19 cellular contexts compared by ENCODE assay signal in the genomic region with DNA sequence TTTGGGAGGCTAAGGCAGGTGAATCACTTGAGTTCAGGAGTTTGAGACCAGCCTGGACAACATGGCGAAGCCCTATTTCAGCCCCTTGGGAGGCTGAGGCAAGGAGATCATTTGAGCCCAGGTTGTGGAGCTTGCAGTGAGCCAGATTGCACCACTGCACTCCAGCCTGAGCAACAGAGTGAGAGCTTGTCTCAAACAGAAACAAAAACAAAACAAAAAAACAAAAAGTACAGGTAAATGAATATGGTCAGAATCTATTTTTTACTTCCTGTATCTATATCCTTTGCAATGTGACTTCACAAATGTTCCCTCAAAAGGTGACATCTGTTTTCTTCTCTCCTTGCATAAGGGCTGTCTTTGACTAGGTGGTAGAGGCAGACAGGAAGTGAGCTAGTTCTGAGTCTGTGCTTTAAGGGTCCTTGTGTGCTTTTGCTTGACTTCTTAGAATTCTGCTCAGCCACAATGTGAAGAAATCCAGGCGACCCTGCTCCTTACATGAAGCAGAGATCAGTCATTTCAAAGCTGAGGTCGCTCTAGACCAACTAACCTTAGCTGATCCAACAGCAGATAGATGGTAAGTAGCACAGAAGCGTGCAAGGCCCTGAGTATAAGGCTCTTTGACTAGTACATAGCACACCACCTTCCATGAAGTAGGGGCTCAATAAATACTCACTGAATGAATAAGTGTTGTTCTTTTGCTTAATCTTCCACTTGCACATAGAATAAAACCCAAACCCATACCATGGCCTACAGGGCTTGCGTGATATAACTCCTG.
DNase-seq lines count a peak whose midpoint lies in the region; ATAC-seq, FAIRE-seq and TF ChIP-seq lines count a peak whose summit lies in the region.
"Had no signal": no experiment of that assay in that cellular context is flagged by ENCODE, and none has a peak within 500 bp of the region (broad histone marks: within the 10 kb centered on the region; RNA-seq: fewer than 3 reads in every experiment).

No MANE protein-coding gene starts in this region.

- H3K36me3 ChIP-seq in H1 (ENCODE audit: control insufficient read depth in 2 of 4, insufficient read depth in 4 of 4, low read length in 3 of 4), result no peaks in the 10 kb centered on the region

- peaks cover 5 to 11% of the 10 kb centered on the region in 2 donors for H3K9me3 Mint-ChIP-seq in activated naive CD4-positive, alpha-beta T cell treated with anti-CD3 and anti-CD28 coated beads, Interleukin-2, amount 50 U/mL, for 72 hours

- no peaks in the 10 kb centered on the region for H4K20me1 ChIP-seq in H1 (replicated peaks in 1 of 2; ENCODE audit: control insufficient read depth in 1 of 2, insufficient read depth in 2 of 2, low read length in 2 of 2)

- no peak overlapping the region for H2BK15ac ChIP-seq in H1 (ENCODE audit: low read length)

- CTCF ChIA-PET in H1 (lab: Charles Lee; ENCODE audit: partially characterized antibody), result interaction anchor here (0.6 to 0.9 kb wide), 3 partner anchors 68 to 305 kb away, joined by 3 read pairs; no protein-coding TSS in a partner anchor

- no peak overlapping the region; the same call in 1 of the 2 replicates for H2AFZ ChIP-seq in H1 (ENCODE audit: low read length)

- H2BK5ac ChIP-seq in H1 (ENCODE audit: low read depth, low read length), result no peak overlapping the region

- no peak overlapping the region for H2AK5ac ChIP-seq in H1 (ENCODE audit: low read depth, low read length)

- no peaks in the 10 kb centered on the region for H3K4me1 ChIP-seq in H1 (replicated peaks in 1 of 4; ENCODE audit: control insufficient read depth in 3 of 4, insufficient read depth in 4 of 4, low read length in 3 of 4)

- no peak overlapping the region for H3K9ac ChIP-seq in H1 (replicated peaks in 1 of 4; ENCODE audit: extremely low read depth in 1 of 4, low read depth in 3 of 4, low read length in 3 of 4)

- H3K9me3 ChIP-seq in H1 (ENCODE audit: insufficient read depth in 2 of 2, low read depth in 1 of 2, low read length in 1 of 2), result no peaks in the 10 kb centered on the region

- no peaks in the 10 kb centered on the region for H3K79me1 ChIP-seq in H1 (ENCODE audit: low read depth, low read length)

- no peak overlapping the region for H4K5ac ChIP-seq in H1 (ENCODE audit: insufficient read length, low read depth, low read length)

- H3K23ac ChIP-seq in H1 (ENCODE audit: insufficient read length), result no peak overlapping the region

- no peak for TF ChIP-seq POLR2A in H1 (IDR thresholded peaks at IDR 0.05; ENCODE audit: control extremely low read depth in 1 of 2, low read depth in 2 of 2, low read length in 2 of 2)

- H3K27ac ChIP-seq in H1 (ENCODE audit: low read depth, low read length), result no peak overlapping the region

- no peak overlapping the region for H2BK20ac ChIP-seq in H1 (ENCODE audit: low read length)

- no peak for TF ChIP-seq RAD21 in H1 (IDR thresholded peaks at IDR 0.05 in 1 of 2, conservative IDR thresholded peaks at IDR 0.05 in 1 of 2; ENCODE audit: low read depth in 2 of 2, low read length in 2 of 2)

- POLR2A ChIA-PET in H1 (lab: Charles Lee; ENCODE audit: partially characterized antibody), result no interaction called here

- 83% methylated on average over 5 of the region's 5 CpGs; no CpG with 5 or more reads in 1 of the 2 experiments for WGBS in H1 (ENCODE audit: extremely low coverage in 1 of 2, insufficient coverage in 1 of 2, insufficient read length in 1 of 2, insufficient replicate concordance in 2 of 2, low coverage in 1 of 2, low lambda C conversion rate in 2 of 2, missing lambda C conversion rate in 1 of 2), 2 experiments

- H3K4me3 ChIP-seq in H1 (ENCODE audit: extremely low read depth in 1 of 4, insufficient read depth in 2 of 4, low read depth in 3 of 4, low read length in 4 of 4), result no peak overlapping the region

- no peaks in the 10 kb centered on the region for H3K79me2 ChIP-seq in H1 (ENCODE audit: control insufficient read depth in 1 of 2, insufficient read depth in 2 of 2, low read length in 2 of 2)

- peak overlapping the region; percentile 52 for H3K14ac ChIP-seq in H1 (ENCODE audit: insufficient read length)

- DNase-seq in H1 (ENCODE audit: low read depth in 1 of 2, low spot score in 2 of 2) (no peak), medulla oblongata (ENCODE audit: extremely low spot score) (no peak)
- DNase-seq in stimulated activated naive CD8-positive, alpha-beta T cell treated with anti-CD3 and anti-CD28 coated beads, Interleukin-15, Interleukin-2, amounts not matched to agents 100 U/mL and 50 U/mL, for 24 hours, result no peak
- DNase-seq in activated naive CD4-positive, alpha-beta T cell treated with anti-CD3 and anti-CD28 coated beads, Interleukin-2, amount 50 U/mL, for 72 hours (ENCODE audit: low spot score in 2 of 2), result no peak
- DNase-seq: CD4-positive, CD25-positive, alpha-beta regulatory T cell; DMS79; H7; NCI-H2029; NCI-H2171 treated with DMSO at 0.1 percent for 48 hours; NCI-H82; SHP77; T-helper 17 cell had no signal

- ATAC-seq in GM18502 (IDR thresholded peaks at IDR 0.05; ENCODE audit: poor library complexity, unreplicated experiment) (peak; percentile 70), GM21390 (IDR thresholded peaks at IDR 0.05; ENCODE audit: unreplicated experiment) (peak; percentile 51), HG03175 (IDR thresholded peaks at IDR 0.05; ENCODE audit: unreplicated experiment) (peak; percentile 55), SK-N-SH treated with all-trans-retinoic acid at 6 μM for 48 hours (no peak)
- ATAC-seq in stimulated activated naive CD8-positive, alpha-beta T cell treated with anti-CD3 and anti-CD28 coated beads, Interleukin-15, Interleukin-2, amounts not matched to agents 100 U/mL and 50 U/mL, for 24 hours, result no peak
- ATAC-seq in activated naive CD4-positive, alpha-beta T cell treated with anti-CD3 and anti-CD28 coated beads, Interleukin-2, amount 50 U/mL, for 72 hours, result no peak
- ATAC-seq: T-helper 17 cell had no signal

- no peak overlapping the region for H2BK12ac ChIP-seq in H1 (ENCODE audit: low read depth, low read length)

- no peak overlapping the region for H3K18ac ChIP-seq in H1 (ENCODE audit: extremely low read depth, low read length)

- no peak overlapping the region for H2BK120ac ChIP-seq in H1 (replicated peaks; ENCODE audit: low read depth, low read length)

- no peak overlapping the region for H4K91ac ChIP-seq in H1 (replicated peaks; ENCODE audit: insufficient read length, low read length)

- H3K56ac ChIP-seq in H1 (replicated peaks; ENCODE audit: insufficient read length, low read depth, low read length), result no peak overlapping the region

- no peaks in the 10 kb centered on the region; the same call in 1 of the 2 replicates for H3K23me2 ChIP-seq in H1 (ENCODE audit: low read depth, low read length)

- H3K4ac ChIP-seq in H1 (replicated peaks; ENCODE audit: insufficient read length, low read depth, low read length), result no peak overlapping the region

- no peak overlapping the region for H3K27ac Mint-ChIP-seq in activated naive CD4-positive, alpha-beta T cell treated with anti-CD3 and anti-CD28 coated beads, Interleukin-2, amount 50 U/mL, for 72 hours
- H3K27ac Mint-ChIP-seq: CD4-positive, CD25-positive, alpha-beta regulatory T cell; T-helper 17 cell had no signal

- H4K8ac ChIP-seq in H1 (ENCODE audit: extremely low read depth, insufficient read depth, low read length), result no peak overlapping the region

- no peak overlapping the region for H3K4me2 ChIP-seq in H1 (ENCODE audit: insufficient read depth in 1 of 2, low read depth in 2 of 2, low read length in 2 of 2)

- TF ChIP-seq CTCF in H1 (IDR thresholded peaks at IDR 0.05; ENCODE audit: control extremely low read depth in 1 of 3, insufficient read depth in 1 of 3, low read depth in 1 of 3, low read length in 3 of 3), result no peak

- TF ChIP-seq EP300 in H1 (IDR thresholded peaks at IDR 0.05; ENCODE audit: borderline replicate concordance in 1 of 2, low read depth in 2 of 2, low read length in 2 of 2), result no peak

- no peaks in the 10 kb centered on the region for H3K36me3 Mint-ChIP-seq in activated naive CD4-positive, alpha-beta T cell treated with anti-CD3 and anti-CD28 coated beads, Interleukin-2, amount 50 U/mL, for 72 hours
- H3K36me3 Mint-ChIP-seq: CD4-positive, CD25-positive, alpha-beta regulatory T cell had no signal

- no peak for FAIRE-seq in H1 (lab: Jason Lieb, UNC)
- FAIRE-seq: G401.6, GM12892, RCC 7860 had no signal

- H3K27me3 ChIP-seq in H1 (replicated peaks in 1 of 4; ENCODE audit: control insufficient read depth in 3 of 4, extremely low read depth in 1 of 4, insufficient read depth in 3 of 4, low read length in 3 of 4), result no peaks in the 10 kb centered on the region

TF ChIP-seq in H1, 55 proteins besides CTCF, POLR2A, EP300 and RAD21 (continues in another document):
- no peak for TF ChIP-seq SUZ12 (IDR thresholded peaks at IDR 0.05; ENCODE audit: low read length)
- TF ChIP-seq, protein P1, sequence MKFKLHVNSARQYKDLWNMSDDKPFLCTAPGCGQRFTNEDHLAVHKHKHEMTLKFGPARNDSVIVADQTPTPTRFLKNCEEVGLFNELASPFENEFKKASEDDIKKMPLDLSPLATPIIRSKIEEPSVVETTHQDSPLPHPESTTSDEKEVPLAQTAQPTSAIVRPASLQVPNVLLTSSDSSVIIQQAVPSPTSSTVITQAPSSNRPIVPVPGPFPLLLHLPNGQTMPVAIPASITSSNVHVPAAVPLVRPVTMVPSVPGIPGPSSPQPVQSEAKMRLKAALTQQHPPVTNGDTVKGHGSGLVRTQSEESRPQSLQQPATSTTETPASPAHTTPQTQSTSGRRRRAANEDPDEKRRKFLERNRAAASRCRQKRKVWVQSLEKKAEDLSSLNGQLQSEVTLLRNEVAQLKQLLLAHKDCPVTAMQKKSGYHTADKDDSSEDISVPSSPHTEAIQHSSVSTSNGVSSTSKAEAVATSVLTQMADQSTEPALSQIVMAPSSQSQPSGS (IDR thresholded peaks at IDR 0.05; ENCODE audit: low read length), result no peak
- no peak for TF ChIP-seq ASH2L (IDR thresholded peaks at IDR 0.05; ENCODE audit: low read length)
- TF ChIP-seq JUN (IDR thresholded peaks at IDR 0.05; ENCODE audit: low read depth, low read length), result no peak
- TF ChIP-seq KDM5A (IDR thresholded peaks at IDR 0.05; ENCODE audit: low read length), result no peak

TF ChIP-seq in SK-N-SH treated with all-trans-retinoic acid at 6 μM for 48 hours, 23 proteins besides CTCF, POLR2A, EP300 and RAD21 (continues in another document):
- TF ChIP-seq ISL1 (CRISPR knock-in tag; IDR thresholded peaks at IDR 0.05) (no peak), PPARA (CRISPR knock-in tag; IDR thresholded peaks at IDR 0.05; ENCODE audit: borderline replicate concordance) (no peak), ZNF70 (CRISPR knock-in tag; IDR thresholded peaks at IDR 0.05) (no peak), TOX (CRISPR knock-in tag; IDR thresholded peaks at IDR 0.05; ENCODE audit: borderline replicate concordance) (no peak)

Comparison
In these comparisons a context has a peak if more than half of its experiments do, and no peak if none do; other contexts are left out.
1. ATAC-seq: peak in GM18502 (single experiment), GM21390 (single experiment) and HG03175 (single experiment); none in stimulated activated naive CD8-positive, alpha-beta T cell treated with anti-CD3 and anti-CD28 coated beads, Interleukin-15, Interleukin-2, amounts not matched to agents 100 U/mL and 50 U/mL, for 24 hours (single experiment), SK-N-SH treated with all-trans-retinoic acid at 6 μM for 48 hours (single experiment) and activated naive CD4-positive, alpha-beta T cell treated with anti-CD3 and anti-CD28 coated beads, Interleukin-2, amount 50 U/mL, for 72 hours (0 of 2).